Comparison of ENCODE assay signal across 9 cellular contexts in the genomic region with DNA sequence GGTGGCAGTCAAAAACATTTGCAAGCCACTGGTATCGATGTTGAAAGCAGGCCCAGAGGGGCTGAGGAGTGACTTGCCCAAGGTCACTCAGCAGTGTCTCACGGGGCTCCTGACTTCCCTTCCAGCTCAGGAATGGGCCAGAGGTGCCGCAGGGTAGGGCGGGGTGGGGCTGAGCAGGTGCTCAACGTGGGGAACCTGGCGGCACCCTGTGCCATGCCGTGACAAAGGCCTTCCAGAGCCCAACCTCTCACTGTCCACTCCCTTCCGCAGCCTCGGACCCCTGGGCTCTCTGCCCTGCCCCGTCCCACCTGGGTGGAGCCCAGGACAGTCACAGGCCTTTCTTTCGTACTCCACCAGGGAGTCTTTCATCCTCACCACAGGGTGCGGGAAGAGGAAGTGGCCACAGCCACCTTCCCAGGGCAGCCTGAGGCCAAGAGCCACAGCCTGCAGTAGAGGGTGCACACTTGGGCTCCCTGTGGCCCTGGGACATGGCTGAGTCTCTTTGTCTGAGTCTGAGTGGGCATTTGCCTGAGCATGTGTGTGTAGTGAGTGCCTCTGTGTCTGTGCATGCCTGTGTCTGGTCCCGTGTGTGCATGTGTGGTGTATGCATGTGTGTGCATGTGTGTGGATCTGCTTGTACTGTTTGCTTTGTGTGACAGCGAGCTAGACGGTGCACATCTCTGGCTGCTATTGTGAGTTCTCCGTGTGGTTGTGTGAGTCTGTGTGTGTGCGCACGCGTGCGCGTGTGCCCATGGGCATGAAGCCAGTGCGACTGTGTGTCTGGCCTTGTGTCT. TPM values are rescaled to one million over a fixed set of nuclear protein-coding genes. Genes with fewer than 3 reads are reported as not detected.
DNase-seq lines count a peak whose midpoint lies in the region; TF ChIP-seq lines count a peak whose summit lies in the region.
"Had no signal": no experiment of that assay in that cellular context is flagged by ENCODE, and none has a peak within 500 bp of the region (broad histone marks: within the 10 kb centered on the region; RNA-seq: fewer than 3 reads in every experiment).

No MANE protein-coding gene starts in this region.

- H3K4me3 ChIP-seq in NB4 (ENCODE audit: low read depth, low read length) (no peak overlapping the region), osteoblast (ENCODE audit: insufficient read depth, low read length) (no peak overlapping the region)

- CTCF ChIA-PET in HEK293T (lab: Yijun Ruan, JAX) = interaction anchor here (0.6 kb wide), 2 partner anchors 94 to 145 kb away, joined by 3 read pairs; no protein-coding TSS in a partner anchor

- POLR2A ChIA-PET in HEK293T (lab: Yijun Ruan, JAX) = interaction anchor here (1.0 kb wide), 1 partner anchor 132 kb away, joined by 4 read pairs; no protein-coding TSS in a partner anchor

- no peaks in the 10 kb centered on the region for H3K36me3 ChIP-seq in osteoblast (ENCODE audit: insufficient read depth, low read length)

- no peak for TF ChIP-seq POLR2A in NB4 (IDR thresholded peaks at IDR 0.05; ENCODE audit: extremely low read depth, insufficient read length)

- no peaks in the 10 kb centered on the region for H3K27me3 Mint-ChIP-seq in chondrocyte (ENCODE audit: low read depth)

- no peak overlapping the region for H2AFZ ChIP-seq in osteoblast (ENCODE audit: low read length)

- no peaks in the 10 kb centered on the region for H3K9me3 ChIP-seq in osteoblast (ENCODE audit: low read depth, low read length)

- peaks cover 55% of the 10 kb centered on the region for H3K4me1 Mint-ChIP-seq in chondrocyte (ENCODE audit: low read depth)

- peaks cover 13% of the 10 kb centered on the region for H3K79me2 ChIP-seq in osteoblast (ENCODE audit: insufficient read depth, low read length)

- H3K4me2 ChIP-seq in osteoblast (ENCODE audit: insufficient read depth, low read length) = no peak overlapping the region

- no peaks in the 10 kb centered on the region for H3K27me3 ChIP-seq in osteoblast (ENCODE audit: insufficient read depth, low read length)

- peak overlapping the region; percentile 92 for H3K27ac ChIP-seq in osteoblast (ENCODE audit: low read depth, low read length)

- TF ChIP-seq CTCF in NB4 (IDR thresholded peaks at IDR 0.05; ENCODE audit: low read depth, low read length) = no peak
- TF ChIP-seq CTCF in chondrocyte (IDR thresholded peaks at IDR 0.05) = no peak
- no peak for TF ChIP-seq CTCF in osteoblast (IDR thresholded peaks at IDR 0.05; ENCODE audit: extremely low read depth, low read depth, low read length)

- H3K4me3 Mint-ChIP-seq in chondrocyte (ENCODE audit: unreplicated experiment) = peak overlapping the region; percentile 28

- H3K27ac Mint-ChIP-seq in chondrocyte (ENCODE audit: unreplicated experiment) = peak overlapping the region; percentile 91

- peaks cover 45% of the 10 kb centered on the region for H3K4me1 ChIP-seq in osteoblast (ENCODE audit: insufficient read depth, low read length)

- peak; percentile 36 for DNase-seq in GF-D8 (lab: John Stamatoyannopoulos, UW)
- peak; percentile 80 for DNase-seq in NB4 (ENCODE audit: low read depth)
- DNase-seq in chondrocyte (ENCODE audit: low spot score) = no peak
- DNase-seq in osteoblast (ENCODE audit: insufficient read length, low spot score, missing footprints) = peak; percentile 87
- no peak for DNase-seq in HEK293T (ENCODE audit: extremely low spot score)
- no peak for DNase-seq in GM19240 (ENCODE audit: insufficient read length, low spot score)
- no peak for DNase-seq in DMS79 treated with DMSO at 0.1 percent for 48 hours (lab: John Stamatoyannopoulos, UW)
- no peak for DNase-seq in islet precursor cell
- DNase-seq: central memory CD4-positive, alpha-beta T cell had no signal

- H3K36me3 Mint-ChIP-seq in chondrocyte (ENCODE audit: low read depth) = no peaks in the 10 kb centered on the region

- H3K9me3 Mint-ChIP-seq in chondrocyte (ENCODE audit: low read depth) = no peaks in the 10 kb centered on the region

- H4K20me1 ChIP-seq in osteoblast (ENCODE audit: insufficient read depth, low read length) = no peaks in the 10 kb centered on the region

TF ChIP-seq in HEK293T, 16 proteins besides CTCF, POLR2A, EP300 and RAD21:
- no peak for TF ChIP-seq NFRKB (IDR thresholded peaks at IDR 0.05)
- no peak for TF ChIP-seq FOXA1 (IDR thresholded peaks at IDR 0.05)
- TF ChIP-seq TARDBP (IDR thresholded peaks at IDR 0.05) = no peak
- TF ChIP-seq SP1 (IDR thresholded peaks at IDR 0.05) = no peak
- TF ChIP-seq PKNOX1 (IDR thresholded peaks at IDR 0.05) = no peak

RNA-seq across cellular contexts. Expression of gene LIF, which starts 6.0 kb away (rescaled TPM):
- 18.9 to 21.5 TPM (median 21.3 TPM) in 3 replicates for total RNA-seq in chondrocyte
- 3.2 and 3.3 TPM in 2 replicates for total RNA-seq in osteoblast

RNA-seq across cellular contexts. Expression of gene OSM, which starts 14.0 kb away (rescaled TPM):
- not detected in 3 replicates for total RNA-seq in chondrocyte
- not detected in 2 replicates for total RNA-seq in osteoblast

RNA-seq across cellular contexts. Expression of gene CASTOR1, which starts 36.7 kb away (rescaled TPM):
- total RNA-seq in chondrocyte (12.1 to 18.9 TPM (median 17.0 TPM) in 3 replicates), osteoblast (5.3 and 5.8 TPM in 2 replicates)

Comparison
In these comparisons a context has a peak if more than half of its experiments do, and no peak if none do; other contexts are left out.
1. DNase-seq: peak in GF-D8 (single experiment), NB4 (single experiment) and osteoblast (single experiment); none in chondrocyte (single experiment), HEK293T (single experiment), GM19240 (single experiment), DMS79 treated with DMSO at 0.1 percent for 48 hours (single experiment) and islet precursor cell (single experiment).